Comparison of ENCODE assay signal across 14 cellular contexts in genomic region chr18:80227472-80227871, GRCh38.
"Had no signal": no experiment of that assay in that cellular context is flagged by ENCODE, and none has a peak within 500 bp of the region (broad histone marks: within the 10 kb centered on the region; RNA-seq: fewer than 3 reads in every experiment).

No MANE protein-coding gene starts in this region.

- DNase-seq: colonic mucosa; dermis blood vessel endothelial cell; heart left ventricle; hippocampal formation; kidney glomerular epithelial cell; mesendoderm; naive B cell; small intestine; stimulated activated CD4-positive, alpha-beta T cell treated with anti-CD3 and anti-CD28 coated beads, Interleukin-12 subunit alpha, Interleukin-12 subunit beta, amount 100 ng/mL, for 4 hours; stimulated activated naive CD4-positive, alpha-beta T cell; stomach; substantia nigra; trophoblast cell; uterus had no signal

- H3K9me3 Mint-ChIP-seq: naive B cell had no signal

- H3K27ac Mint-ChIP-seq: naive B cell had no signal

- H3K4me3 Mint-ChIP-seq: naive B cell had no signal

- ATAC-seq: heart left ventricle had no signal

- H3K36me3 Mint-ChIP-seq: naive B cell had no signal

- H3K4me1 Mint-ChIP-seq: naive B cell had no signal
